14 cellular contexts compared by ENCODE assay signal in genomic region chr6:135567375-135568083, GRCh38.
DNase-seq lines count a peak whose midpoint lies in the region; ATAC-seq, FAIRE-seq and TF ChIP-seq lines count a peak whose summit lies in the region.
"Had no signal": no experiment of that assay in that cellular context is flagged by ENCODE, and none has a peak within 500 bp of the region (broad histone marks: within the 10 kb centered on the region; RNA-seq: fewer than 3 reads in every experiment).

No MANE protein-coding gene starts in this region.

- H3K9me3 ChIP-seq in Loucy (ENCODE audit: insufficient read depth, low read depth, low read length) = no peaks in the 10 kb centered on the region
- H3K9me3 ChIP-seq in pancreas = no peaks in the 10 kb centered on the region

- H3K9me2 ChIP-seq in Loucy (replicated peaks; ENCODE audit: low read depth, low read length) = no peaks in the 10 kb centered on the region

- POLR2A ChIA-PET in activated CD4-positive, alpha-beta T cell treated with anti-CD3 and anti-CD28 coated beads, Interleukin-2, amount 10 ng/mL, durations not matched to agents 7 days and 5 days (lab: Charles Lee) = interaction anchor here (0.6 kb wide), 1 partner anchor 32 kb away, joined by 3 read pairs; no protein-coding TSS in a partner anchor

- intact Hi-C loops in pancreas (cut with DNase I) = no loop called here

- H3K9ac ChIP-seq in Loucy (ENCODE audit: low read depth, low read length, poor library complexity, severe bottlenecking) = no peak overlapping the region

- no peaks in the 10 kb centered on the region for H3K79me2 ChIP-seq in Loucy (ENCODE audit: insufficient read depth, low read length)

- peaks cover 21% of the 10 kb centered on the region for H3K9me3 Mint-ChIP-seq in activated CD4-positive, alpha-beta T cell treated with anti-CD3 and anti-CD28 coated beads, Interleukin-2, amount 10 ng/mL, durations not matched to agents 7 days and 5 days
- no peaks in the 10 kb centered on the region for H3K9me3 Mint-ChIP-seq in activated naive CD8-positive, alpha-beta T cell treated with anti-CD3 and anti-CD28 coated beads for 36 hours
- H3K9me3 Mint-ChIP-seq: CD14-positive monocyte, H9 had no signal

- no peak overlapping the region for H3K27ac ChIP-seq in pancreas

- H3K36me3 ChIP-seq in Loucy (ENCODE audit: insufficient read depth, low read length) = no peaks in the 10 kb centered on the region
- no peaks in the 10 kb centered on the region for H3K36me3 ChIP-seq in pancreas

- H3K36me3 Mint-ChIP-seq in activated CD4-positive, alpha-beta T cell treated with anti-CD3 and anti-CD28 coated beads, Interleukin-2, amount 10 ng/mL, durations not matched to agents 7 days and 5 days (ENCODE audit: low read depth) = peaks cover 26% of the 10 kb centered on the region
- peaks cover 15% of the 10 kb centered on the region for H3K36me3 Mint-ChIP-seq in activated naive CD8-positive, alpha-beta T cell treated with anti-CD3 and anti-CD28 coated beads for 36 hours
- H3K36me3 Mint-ChIP-seq: CD14-positive monocyte had no signal

- peaks cover 52% of the 10 kb centered on the region for H3K4me1 Mint-ChIP-seq in activated CD4-positive, alpha-beta T cell treated with anti-CD3 and anti-CD28 coated beads, Interleukin-2, amount 10 ng/mL, durations not matched to agents 7 days and 5 days
- H3K4me1 Mint-ChIP-seq in activated naive CD8-positive, alpha-beta T cell treated with anti-CD3 and anti-CD28 coated beads for 36 hours = peaks cover 30% of the 10 kb centered on the region

- DNase-seq in activated CD4-positive, alpha-beta T cell treated with anti-CD3 and anti-CD28 coated beads, Interleukin-2, amount 10 ng/mL, durations not matched to agents 7 days and 5 days = no peak
- no peak for DNase-seq in activated CD4-positive, alpha-beta T cell treated with anti-CD3 and anti-CD28 coated beads for 48 hours
- DNase-seq in activated naive CD8-positive, alpha-beta T cell treated with anti-CD3 and anti-CD28 coated beads for 36 hours = no peak
- no peak for DNase-seq in pancreas
- DNase-seq in dermis blood vessel endothelial cell = no peak
- DNase-seq in GOT3 (lab: John Stamatoyannopoulos, UW) = no peak
- DNase-seq: COR-L47, H9, NCI-H1436, NCI-H2081, NCI-H510A treated with DMSO at 0.1 percent for 48 hours had no signal

- no peaks in the 10 kb centered on the region for H3K27me3 Mint-ChIP-seq in activated CD4-positive, alpha-beta T cell treated with anti-CD3 and anti-CD28 coated beads, Interleukin-2, amount 10 ng/mL, durations not matched to agents 7 days and 5 days
- H3K27me3 Mint-ChIP-seq in activated naive CD8-positive, alpha-beta T cell treated with anti-CD3 and anti-CD28 coated beads for 36 hours = peaks cover 10% of the 10 kb centered on the region

- H3K4me1 ChIP-seq in Loucy (ENCODE audit: insufficient read depth, low read length, poor library complexity, severe bottlenecking) (peaks cover 6% of the 10 kb centered on the region), pancreas (peaks cover 7 to 24% (median 21%) of the 10 kb centered on the region in 3 donors)

- H3K4me3 ChIP-seq in Loucy (ENCODE audit: low read length, poor library complexity, severe bottlenecking) (no peak overlapping the region), pancreas (no peak overlapping the region)

- H3K27me3 ChIP-seq in Loucy (ENCODE audit: insufficient read depth, low read length, poor library complexity, severe bottlenecking) (no peaks in the 10 kb centered on the region), pancreas (no peaks in the 10 kb centered on the region)

- peak overlapping the region; percentile 65 for H3K27ac Mint-ChIP-seq in activated CD4-positive, alpha-beta T cell treated with anti-CD3 and anti-CD28 coated beads, Interleukin-2, amount 10 ng/mL, durations not matched to agents 7 days and 5 days
- H3K27ac Mint-ChIP-seq in activated naive CD8-positive, alpha-beta T cell treated with anti-CD3 and anti-CD28 coated beads for 36 hours = peak overlapping the region; percentile 61
- H3K27ac Mint-ChIP-seq: CD14-positive monocyte, H9 had no signal

- peak overlapping the region; percentile 13 for H3K4me2 ChIP-seq in Loucy (ENCODE audit: low read depth, low read length, poor library complexity, severe bottlenecking)

- WGBS in pancreas, 2 donors = 48 to 55% methylated on average over 2 of the region's 2 CpGs

- no peaks in the 10 kb centered on the region for H3F3A ChIP-seq in Loucy (ENCODE audit: low read depth)

- TF ChIP-seq CTCF in Loucy (conservative IDR thresholded peaks at IDR 0.05; ENCODE audit: low read length) (no peak), pancreas (IDR thresholded peaks at IDR 0.05) (no peak)

- no peaks in the 10 kb centered on the region for H4K20me1 ChIP-seq in Loucy (ENCODE audit: insufficient read depth, low read length, poor library complexity, severe bottlenecking)

- CTCF ChIA-PET in activated CD4-positive, alpha-beta T cell treated with anti-CD3 and anti-CD28 coated beads, Interleukin-2, amount 10 ng/mL, durations not matched to agents 7 days and 5 days (lab: Charles Lee) = interaction anchor here (0.9 to 1.4 kb wide), 5 partner anchors 12 to 32 kb away, joined by 3 to 5 read pairs (median 3); no protein-coding TSS in a partner anchor

- no peak for FAIRE-seq in pancreas (lab: Jason Lieb, UNC)

- ATAC-seq in pancreas = peak; percentile 35 to 66 (median 46)
- no peak for ATAC-seq in HG03280 (IDR thresholded peaks at IDR 0.05; ENCODE audit: unreplicated experiment)

- no peak overlapping the region for H3K4me3 Mint-ChIP-seq in activated CD4-positive, alpha-beta T cell treated with anti-CD3 and anti-CD28 coated beads, Interleukin-2, amount 10 ng/mL, durations not matched to agents 7 days and 5 days
- no peak overlapping the region for H3K4me3 Mint-ChIP-seq in activated naive CD8-positive, alpha-beta T cell treated with anti-CD3 and anti-CD28 coated beads for 36 hours
- H3K4me3 Mint-ChIP-seq: CD14-positive monocyte, H9 had no signal

- H2AFZ ChIP-seq in Loucy (ENCODE audit: low read length) = no peak overlapping the region
